In the genomic region with DNA sequence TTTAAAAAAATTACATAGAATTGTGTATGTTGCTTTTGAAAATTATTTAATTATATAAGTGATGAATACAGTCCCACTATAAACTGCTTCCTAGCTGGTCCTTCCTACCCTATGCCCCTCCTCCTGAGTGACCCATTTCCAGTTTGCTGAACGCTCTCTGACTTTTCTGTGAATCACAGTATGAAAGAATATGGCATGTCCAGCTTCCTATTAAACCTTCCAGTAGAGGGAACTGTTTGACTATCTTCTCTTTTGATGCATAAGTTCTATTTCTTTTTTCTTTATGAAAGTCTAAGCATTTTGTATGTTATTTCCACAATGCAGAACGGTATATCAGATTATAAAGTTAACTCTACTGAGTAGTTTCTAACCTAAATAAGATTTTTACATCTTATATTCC, we compare ENCODE assay signal across 8 cellular contexts. TPM values are rescaled to one million over a fixed set of nuclear protein-coding genes. Genes with fewer than 3 reads are reported as not detected.
A peak's percentile ranks its signal among the peaks of the same experiment; 100 is the strongest.
DNase-seq lines count a peak whose midpoint lies in the region; ATAC-seq and TF ChIP-seq lines count a peak whose summit lies in the region.

No MANE protein-coding gene starts in this region.

- no peak overlapping the region for H3K27ac ChIP-seq in lung (ENCODE audit: low read depth in 1 of 2, low read length in 1 of 2)

- peak; percentile 77 for TF ChIP-seq CTCF in AG10803 (conservative IDR thresholded peaks at IDR 0.05; ENCODE audit: low read length)
- peak; percentile 3 for TF ChIP-seq CTCF in lung (IDR thresholded peaks at IDR 0.05; ENCODE audit: control extremely low read depth, extremely low read depth)

- no peaks in the 10 kb centered on the region for H3K9me3 ChIP-seq in lung (ENCODE audit: control insufficient read depth in 2 of 2, insufficient read depth in 1 of 2, low read length in 1 of 2)

- no peak for ATAC-seq in lung (ENCODE audit: insufficient read depth, low FRiP score)
- no peak for ATAC-seq in GM19452 (IDR thresholded peaks at IDR 0.05; ENCODE audit: unreplicated experiment)
- ATAC-seq in GM21360 (IDR thresholded peaks at IDR 0.05; ENCODE audit: unreplicated experiment) = no peak
- ATAC-seq in GM19023 (IDR thresholded peaks at IDR 0.05; ENCODE audit: unreplicated experiment) = no peak

- WGBS in lung, 2 donors = 1 to 5% methylated on average over 2 of the region's 2 CpGs

- no peaks in the 10 kb centered on the region for H3K36me3 ChIP-seq in lung (ENCODE audit: control insufficient read depth in 2 of 2, insufficient read depth in 2 of 2, low read length in 2 of 2)

- DNase-seq in AG10803 (ENCODE audit: low read depth) = peak; percentile 75
- peak; percentile 21 for DNase-seq in GM19240 (ENCODE audit: insufficient read length, low spot score)
- peak; percentile 10 for DNase-seq in NCI-H774 (lab: John Stamatoyannopoulos, UW)
- DNase-seq in central memory CD4-positive, alpha-beta T cell = peak; percentile 26
- no peak for DNase-seq in lung (ENCODE audit: low spot score)

- H3K4me1 ChIP-seq in lung (ENCODE audit: control insufficient read depth in 2 of 2, insufficient read depth in 2 of 2, low read length in 2 of 2) = peaks cover 0 to 2% of the 10 kb centered on the region in 2 donors

- H3K4me3 ChIP-seq in AG10803 (ENCODE audit: low read length) (no peak overlapping the region), lung (no peak overlapping the region)

- no peaks in the 10 kb centered on the region for H3K27me3 ChIP-seq in lung (ENCODE audit: control insufficient read depth, insufficient read depth)

RNA-seq across cellular contexts. Expression of a gene that starts 41.3 kb away (rescaled TPM):
- 10 to 100 TPM; 53.3 to 60.7 TPM for total RNA-seq in lung
- polyA plus RNA-seq in lung = 100 to 1,000 TPM in 1 of 2 donors, 10 to 100 TPM in 1; 61.8 to 117 TPM

RNA-seq across cellular contexts. Expression of a gene that starts 41.6 kb away (rescaled TPM):
- total RNA-seq in lung = 10 to 100 TPM in 1 of 2 donors, 1 to 10 TPM in 1; 4.4 to 10.4 TPM
- 1 to 10 TPM; 3.0 to 3.5 TPM for polyA plus RNA-seq in lung
